In genomic region chr14:58331111-58331510, GRCh38 we compare ENCODE assay signal across 1 cellular context.
TF ChIP-seq lines count a peak whose summit lies in the region.

No MANE protein-coding gene starts in this region.

TF ChIP-seq in K562, 482 proteins besides CTCF, POLR2A, EP300 and RAD21 (continued from another document and continues in another):
- TF ChIP-seq ZNF609 (CRISPR knock-in tag; IDR thresholded peaks at IDR 0.05; ENCODE audit: borderline replicate concordance) (no peak), ILK (tag; IDR thresholded peaks at IDR 0.05; ENCODE audit: borderline replicate concordance, low read depth) (no peak), RBM22 (IDR thresholded peaks at IDR 0.05; ENCODE audit: low read depth, low read length, poor library complexity, severe bottlenecking) (no peak), NFIX (CRISPR knock-in tag; IDR thresholded peaks at IDR 0.05; ENCODE audit: low read depth) (peak; percentile 90), CEBPG (CRISPR knock-in tag; IDR thresholded peaks at IDR 0.05) (no peak), CEBPG (tag; conservative IDR thresholded peaks at IDR 0.05 in 1 of 2, IDR thresholded peaks at IDR 0.05 in 1 of 2) (no peak), SLC30A9 (CRISPR knock-in tag; IDR thresholded peaks at IDR 0.05) (no peak), GTF2A2 (tag; IDR thresholded peaks at IDR 0.05) (no peak), ARID4B (CRISPR knock-in tag; IDR thresholded peaks at IDR 0.05) (no peak), RFX1 (IDR thresholded peaks at IDR 0.05) (peak; percentile 98), RCOR1 (IDR thresholded peaks at IDR 0.05; ENCODE audit: borderline replicate concordance in 1 of 2, low read depth in 2 of 2, low read length in 2 of 2) (0 out of 4 replicates have a peak, but pooled peaks of 1 of the 2 experiments have one; percentile 17), DMBX1 (CRISPR knock-in tag; IDR thresholded peaks at IDR 0.05; ENCODE audit: borderline replicate concordance) (no peak), RAD51 (IDR thresholded peaks at IDR 0.05; ENCODE audit: borderline replicate concordance, low read depth) (no peak), ATF7 (IDR thresholded peaks at IDR 0.05) (no peak), ESRRB (CRISPR knock-in tag; IDR thresholded peaks at IDR 0.05; ENCODE audit: borderline replicate concordance) (no peak), ZNF431 (CRISPR knock-in tag; IDR thresholded peaks at IDR 0.05) (no peak), CC2D1A (IDR thresholded peaks at IDR 0.05) (no peak), ZNF23 (CRISPR knock-in tag; IDR thresholded peaks at IDR 0.05) (no peak), CAMTA2 (CRISPR knock-in tag; conservative IDR thresholded peaks at IDR 0.05) (no peak), ZNF347 (CRISPR knock-in tag; IDR thresholded peaks at IDR 0.05; ENCODE audit: low read depth) (no peak), NFIC (IDR thresholded peaks at IDR 0.05) (peak; percentile 99), FOXJ3 (CRISPR knock-in tag; IDR thresholded peaks at IDR 0.05) (0 out of 2 replicates have a peak, but pooled peaks have one; percentile 37), ELF1 (tag; IDR thresholded peaks at IDR 0.05) (no peak), ZFPM2 (CRISPR knock-in tag; IDR thresholded peaks at IDR 0.05) (no peak), BMI1 (IDR thresholded peaks at IDR 0.05; ENCODE audit: low read length) (peak; percentile 72; the same call in 1 of the 2 replicates), ZNF766 (CRISPR knock-in tag; conservative IDR thresholded peaks at IDR 0.05) (peak; percentile 78), NELFE (IDR thresholded peaks at IDR 0.05; ENCODE audit: insufficient read depth, insufficient read length) (no peak), PHF20 (IDR thresholded peaks at IDR 0.05; ENCODE audit: partially characterized antibody) (no peak), ERF (CRISPR knock-in tag; IDR thresholded peaks at IDR 0.05) (no peak), BCLAF1 (IDR thresholded peaks at IDR 0.05; ENCODE audit: borderline replicate concordance in 1 of 2, control insufficient read depth in 1 of 2, low read depth in 2 of 2, low read length in 1 of 2) (no peak), HNRNPUL1 (IDR thresholded peaks at IDR 0.05; ENCODE audit: low read length) (no peak), ZNF217 (CRISPR knock-in tag; IDR thresholded peaks at IDR 0.05) (no peak), PPARD (CRISPR knock-in tag; IDR thresholded peaks at IDR 0.05) (no peak), ZBTB33 (CRISPR knock-in tag; IDR thresholded peaks at IDR 0.05) (no peak), ZNF830 (CRISPR knock-in tag; IDR thresholded peaks at IDR 0.05) (no peak), MAZ (CRISPR knock-in tag; conservative IDR thresholded peaks at IDR 0.05 in 1 of 2, IDR thresholded peaks at IDR 0.05 in 1 of 2) (no peak), CUX1 (CRISPR knock-in tag; IDR thresholded peaks at IDR 0.05) (no peak), KDM4B (IDR thresholded peaks at IDR 0.05; ENCODE audit: borderline replicate concordance in 2 of 2, low read depth in 1 of 2) (no peak)
- TF ChIP-seq, protein P1, sequence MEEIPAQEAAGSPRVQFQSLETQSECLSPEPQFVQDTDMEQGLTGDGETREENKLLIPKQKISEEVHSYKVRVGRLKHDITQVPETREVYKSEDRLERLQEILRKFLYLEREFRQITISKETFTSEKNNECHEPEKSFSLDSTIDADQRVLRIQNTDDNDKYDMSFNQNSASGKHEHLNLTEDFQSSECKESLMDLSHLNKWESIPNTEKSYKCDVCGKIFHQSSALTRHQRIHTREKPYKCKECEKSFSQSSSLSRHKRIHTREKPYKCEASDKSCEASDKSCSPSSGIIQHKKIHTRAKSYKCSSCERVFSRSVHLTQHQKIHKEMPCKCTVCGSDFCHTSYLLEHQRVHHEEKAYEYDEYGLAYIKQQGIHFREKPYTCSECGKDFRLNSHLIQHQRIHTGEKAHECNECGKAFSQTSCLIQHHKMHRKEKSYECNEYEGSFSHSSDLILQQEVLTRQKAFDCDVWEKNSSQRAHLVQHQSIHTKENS (CRISPR knock-in tag; IDR thresholded peaks at IDR 0.05), result no peak
- TF ChIP-seq, protein P2, sequence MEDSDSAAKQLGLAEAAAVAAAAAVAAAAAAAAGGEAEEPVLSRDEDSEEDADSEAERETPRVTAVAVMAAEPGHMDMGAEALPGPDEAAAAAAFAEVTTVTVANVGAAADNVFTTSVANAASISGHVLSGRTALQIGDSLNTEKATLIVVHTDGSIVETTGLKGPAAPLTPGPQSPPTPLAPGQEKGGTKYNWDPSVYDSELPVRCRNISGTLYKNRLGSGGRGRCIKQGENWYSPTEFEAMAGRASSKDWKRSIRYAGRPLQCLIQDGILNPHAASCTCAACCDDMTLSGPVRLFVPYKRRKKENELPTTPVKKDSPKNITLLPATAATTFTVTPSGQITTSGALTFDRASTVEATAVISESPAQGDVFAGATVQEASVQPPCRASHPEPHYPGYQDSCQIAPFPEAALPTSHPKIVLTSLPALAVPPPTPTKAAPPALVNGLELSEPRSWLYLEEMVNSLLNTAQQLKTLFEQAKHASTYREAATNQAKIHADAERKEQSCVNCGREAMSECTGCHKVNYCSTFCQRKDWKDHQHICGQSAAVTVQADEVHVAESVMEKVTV (CRISPR knock-in tag; IDR thresholded peaks at IDR 0.05), result no peak
